Comparison of ENCODE assay signal across 10 cellular contexts in genomic region chr12:131724534-131724933, GRCh38.
"Had no signal": no experiment of that assay in that cellular context is flagged by ENCODE, and none has a peak within 500 bp of the region (broad histone marks: within the 10 kb centered on the region; RNA-seq: fewer than 3 reads in every experiment).

No MANE protein-coding gene starts in this region.

- H3K27me3 ChIP-seq: foreskin keratinocyte, stomach had no signal

- H3K9ac ChIP-seq: parathyroid adenoma had no signal

- H3K4me3 ChIP-seq: stomach, thoracic aorta had no signal

- ATAC-seq: foreskin keratinocyte had no signal

- DNase-seq: activated naive CD4-positive, alpha-beta T cell treated with Interleukin-2 at 50 U/mL for 16 hours; amygdala; foreskin keratinocyte; head of caudate nucleus; kidney; stimulated activated CD4-positive, alpha-beta T cell treated with anti-CD3 and anti-CD28 coated beads, Interleukin-4, amount 100 ng/mL, for 24 hours; stomach; T-helper 9 cell had no signal

- H3K9me3 ChIP-seq: stomach, thoracic aorta had no signal

- H3K4me1 ChIP-seq: parathyroid adenoma had no signal

- H3K27ac ChIP-seq: foreskin keratinocyte, parathyroid adenoma, stomach, thoracic aorta had no signal
